ENCODE assay signal across 19 cellular contexts in the genomic region with DNA sequence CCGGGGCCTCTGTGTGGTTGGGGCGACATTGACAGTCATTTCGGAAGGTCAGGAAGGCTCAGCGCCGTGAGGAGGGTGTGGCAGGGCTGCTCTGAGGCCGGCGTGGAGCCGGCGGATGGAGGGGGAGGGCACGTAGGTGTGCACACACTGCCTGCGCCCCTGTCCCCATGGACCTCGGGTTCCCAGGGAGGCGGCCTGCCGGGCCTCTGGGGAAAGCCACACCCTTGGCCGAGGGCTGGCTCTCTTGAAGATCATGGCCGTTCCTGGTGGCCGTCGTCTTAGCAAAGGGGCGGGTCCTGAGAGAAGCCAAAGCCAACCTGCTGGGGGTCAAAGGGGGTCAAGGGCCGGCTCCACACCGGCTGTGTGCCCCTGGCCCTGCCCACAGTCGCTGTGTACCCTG. TPM values are rescaled to one million over a fixed set of nuclear protein-coding genes. Genes with fewer than 3 reads are reported as not detected.
A peak's percentile ranks its signal among the peaks of the same experiment; 100 is the strongest.
DNase-seq lines count a peak whose midpoint lies in the region; ATAC-seq, FAIRE-seq and TF ChIP-seq lines count a peak whose summit lies in the region.
"Had no signal": no experiment of that assay in that cellular context is flagged by ENCODE, and none has a peak within 500 bp of the region (broad histone marks: within the 10 kb centered on the region; RNA-seq: fewer than 3 reads in every experiment).

No MANE protein-coding gene starts in this region.

- POLR2A ChIA-PET in RWPE1 (lab: Yijun Ruan, JAX; ENCODE audit: low non-redundant PET) = no interaction called here

- peak overlapping the region; percentile 77 for H3K27ac Mint-ChIP-seq in astrocyte (ENCODE audit: unreplicated experiment)
- H3K27ac Mint-ChIP-seq: CD4-positive, alpha-beta T cell; GM23338; HFFc6 had no signal

- peaks cover 100% of the 10 kb centered on the region for H4K20me1 ChIP-seq in astrocyte (ENCODE audit: insufficient read depth, low read length)

- H3K4me1 ChIP-seq in astrocyte (ENCODE audit: insufficient read depth, low read length) (peaks cover 36% of the 10 kb centered on the region), skeletal muscle tissue (ENCODE audit: control insufficient read depth in 3 of 3, insufficient read depth in 3 of 3, low read length in 3 of 3) (peaks cover 54 to 92% (median 85%) of the 10 kb centered on the region in 3 donors)
- H3K4me1 ChIP-seq: Caco-2 had no signal

- FAIRE-seq in astrocyte (lab: Jason Lieb, UNC) = no peak
- FAIRE-seq: A549, D721Med had no signal

- H3K9me3 ChIP-seq in astrocyte (ENCODE audit: insufficient read depth, low read depth, low read length) = no peaks in the 10 kb centered on the region
- H3K9me3 ChIP-seq in skeletal muscle tissue (ENCODE audit: control insufficient read depth in 3 of 3, low read length in 3 of 3) = no peaks in the 10 kb centered on the region
- H3K9me3 ChIP-seq: A549, Caco-2 had no signal

- peaks cover 21% of the 10 kb centered on the region for H3K4me1 Mint-ChIP-seq in astrocyte (ENCODE audit: low read depth, unreplicated experiment)

- H3K4me3 ChIP-seq in astrocyte (ENCODE audit: insufficient read depth, low read depth, low read length) (no peak overlapping the region), skeletal muscle tissue (ENCODE audit: low read length in 3 of 3) (no peak overlapping the region)
- H3K4me3 ChIP-seq: A549, GM23338 had no signal

- H3K4me3 Mint-ChIP-seq in astrocyte (ENCODE audit: unreplicated experiment) = no peak overlapping the region
- H3K4me3 Mint-ChIP-seq: CD4-positive, alpha-beta T cell; GM23338; HFFc6 had no signal

- DNase-seq in RWPE1 (ENCODE audit: low spot score) (no peak), astrocyte (ENCODE audit: low read depth) (no peak), left colon (no peak), 8988T (no peak), NOMO-1 treated with DMSO at 0.1 percent for 48 hours (lab: John Stamatoyannopoulos, UW; ENCODE audit: unreplicated experiment) (no peak), NCI-H1694 (lab: John Stamatoyannopoulos, UW) (no peak)
- DNase-seq: AML-193; Caco-2; CD4-positive, alpha-beta T cell; DMS79 treated with DMSO at 0.1 percent for 48 hours; GF-D8; H7; HFFc6 had no signal

- no peak overlapping the region for H2AFZ ChIP-seq in astrocyte (ENCODE audit: low read depth, low read length)
- H2AFZ ChIP-seq: GM23338 had no signal

- peaks cover 99% of the 10 kb centered on the region for H3K79me2 ChIP-seq in astrocyte (ENCODE audit: insufficient read depth, low read length)

- H3K4me2 ChIP-seq in astrocyte (ENCODE audit: low read length) = no peak overlapping the region
- H3K4me2 ChIP-seq: A549, GM23338 had no signal

- H3K9me3 Mint-ChIP-seq in astrocyte (ENCODE audit: unreplicated experiment) = no peaks in the 10 kb centered on the region
- H3K9me3 Mint-ChIP-seq: CD4-positive, alpha-beta T cell; GM23338; HFFc6 had no signal

- ATAC-seq in left colon = peak; percentile 53
- ATAC-seq: A549, GM23338, HCT116 had no signal

- no peak for TF ChIP-seq CTCF in RWPE1 (conservative IDR thresholded peaks at IDR 0.05; ENCODE audit: low read depth)
- no peak for TF ChIP-seq CTCF in astrocyte (IDR thresholded peaks at IDR 0.05; ENCODE audit: insufficient read depth, low read depth, low read length)

- H3K36me3 Mint-ChIP-seq in astrocyte (ENCODE audit: low read depth, unreplicated experiment) = no peaks in the 10 kb centered on the region

- H3K36me3 ChIP-seq in astrocyte (ENCODE audit: insufficient read depth, low read length) (no peaks in the 10 kb centered on the region), skeletal muscle tissue (ENCODE audit: control insufficient read depth in 3 of 3, insufficient read depth in 3 of 3, low read length in 3 of 3) (peaks cover 2 to 16% (median 7%) of the 10 kb centered on the region in 3 donors)

- intact Hi-C loops in left colon (cut with DNase I, micrococcal nuclease) = no loop called here

- H3K27me3 ChIP-seq in astrocyte (ENCODE audit: insufficient read depth, low read length) (no peaks in the 10 kb centered on the region), skeletal muscle tissue (ENCODE audit: control insufficient read depth in 3 of 3, insufficient read depth in 3 of 3, low read length in 3 of 3) (peaks cover 0 to 7% (median 0%) of the 10 kb centered on the region in 3 donors)

- no peaks in the 10 kb centered on the region for H3K27me3 Mint-ChIP-seq in astrocyte (ENCODE audit: low read depth, unreplicated experiment)

- CTCF ChIA-PET in RWPE1 (lab: Yijun Ruan, JAX) = interaction anchor here (0.9 to 1.0 kb wide), 2 partner anchors 8 to 214 kb away, joined by 3 to 4 read pairs; no protein-coding TSS in a partner anchor

- peak overlapping the region; percentile 100 for H3K27ac ChIP-seq in RWPE1
- no peak overlapping the region for H3K27ac ChIP-seq in astrocyte (ENCODE audit: low read depth, low read length)
- H3K27ac ChIP-seq in skeletal muscle tissue (ENCODE audit: low read depth, low read length) = no peak overlapping the region
- H3K27ac ChIP-seq: C4-2B had no signal

- H3K9ac ChIP-seq in astrocyte (ENCODE audit: low read length) (no peak overlapping the region), skeletal muscle tissue (ENCODE audit: low read depth in 1 of 3, low read length in 3 of 3) (peak overlapping the region in 2 of 3 donors; percentile 23 to 33)

RNA-seq across cellular contexts. Expression of gene GPC1, which starts 11.9 kb away (rescaled TPM):
- 252 and 299 TPM in 2 replicates for total RNA-seq in astrocyte
- total RNA-seq in left colon = 10 to 100 TPM; 10.4 to 20.0 TPM
- 36.0 TPM for total RNA-seq in skeletal muscle tissue
